In genomic region chr10:124743188-124744046, GRCh38 we compare ENCODE assay signal across 8 cellular contexts. TPM values are rescaled to one million over a fixed set of nuclear protein-coding genes. Genes with fewer than 3 reads are reported as not detected.
A peak's percentile ranks its signal among the peaks of the same experiment; 100 is the strongest.
DNase-seq lines count a peak whose midpoint lies in the region; ATAC-seq and TF ChIP-seq lines count a peak whose summit lies in the region.

No MANE protein-coding gene starts in this region.

- H4K20me1 ChIP-seq in SU-DHL-6 (ENCODE audit: low read depth, low read length) = no peaks in the 10 kb centered on the region

- TF ChIP-seq POLR2A in transverse colon (IDR thresholded peaks at IDR 0.05) = no peak

- H3K36me3 ChIP-seq in SU-DHL-6 (ENCODE audit: low read length) (no peaks in the 10 kb centered on the region), transverse colon (no peaks in the 10 kb centered on the region)

- TF ChIP-seq EP300 in transverse colon (IDR thresholded peaks at IDR 0.05; ENCODE audit: low read depth) = no peak

- no peak for TF ChIP-seq CTCF in GM12865 (IDR thresholded peaks at IDR 0.05; ENCODE audit: insufficient read depth, low read depth, low read length, missing control alignments)
- TF ChIP-seq CTCF in SU-DHL-6 (IDR thresholded peaks at IDR 0.05; ENCODE audit: insufficient read depth, low read length, poor library complexity, severe bottlenecking) = no peak
- no peak for TF ChIP-seq CTCF in transverse colon (IDR thresholded peaks at IDR 0.05)

- intact Hi-C loops in dendritic cell treated with granulocyte-macrophage colony-stimulating factor and Interleukin-4, amounts not matched to agents 40 ng/mL and 50 ng/mL, for 4 days (cut with micrococcal nuclease) = loop anchor here (5.0 kb wide), 1 partner anchor 41 kb away; no protein-coding TSS in a partner anchor
- intact Hi-C loops in transverse colon (cut with DNase I; ENCODE audit: low total_unique reads) = loop anchor here (1.0 to 5.0 kb wide), 2 partner anchors 111 to 203 kb away; no protein-coding TSS in a partner anchor

- H3K27me3 Mint-ChIP-seq in dendritic cell treated with granulocyte-macrophage colony-stimulating factor and Interleukin-4, amounts not matched to agents 40 ng/mL and 50 ng/mL, for 4 days = no peaks in the 10 kb centered on the region

- H3K27ac ChIP-seq in SU-DHL-6 (ENCODE audit: low read depth, low read length) (peak overlapping the region; percentile 97), transverse colon (peak overlapping the region; percentile 86 to 94 (median 89))

- peak overlapping the region; percentile 99 for H3K27ac Mint-ChIP-seq in dendritic cell treated with granulocyte-macrophage colony-stimulating factor and Interleukin-4, amounts not matched to agents 40 ng/mL and 50 ng/mL, for 4 days

- H3K9me3 ChIP-seq in SU-DHL-6 (ENCODE audit: insufficient read depth, low read length) = no peaks in the 10 kb centered on the region
- no peaks in the 10 kb centered on the region for H3K9me3 ChIP-seq in transverse colon

- H3K36me3 Mint-ChIP-seq in dendritic cell treated with granulocyte-macrophage colony-stimulating factor and Interleukin-4, amounts not matched to agents 40 ng/mL and 50 ng/mL, for 4 days (ENCODE audit: low read depth) = peaks cover 32% of the 10 kb centered on the region

- peak; percentile 13 for ATAC-seq in HG02938 (IDR thresholded peaks at IDR 0.05; ENCODE audit: unreplicated experiment)

- H3K4me3 Mint-ChIP-seq in dendritic cell treated with granulocyte-macrophage colony-stimulating factor and Interleukin-4, amounts not matched to agents 40 ng/mL and 50 ng/mL, for 4 days = peak overlapping the region; percentile 100

- in situ Hi-C loops in transverse colon (cut with MboI; ENCODE audit: low pct_ligation_motif_present in 1 of 4, low pct_unique_long_range_greater_than_20kb in 1 of 4, low sequenced_read_pairs in 3 of 4) = loop anchor here in 2 of 4 donors (10.0 to 25.0 kb wide), 2 partner anchors 106 to 209 kb away; no protein-coding TSS in a partner anchor

- H3K79me2 ChIP-seq in SU-DHL-6 (ENCODE audit: insufficient read depth, low read length) = peaks cover 58% of the 10 kb centered on the region

- H2AFZ ChIP-seq in SU-DHL-6 (ENCODE audit: low read depth, low read length, severe bottlenecking) = no peak overlapping the region

- no peaks in the 10 kb centered on the region for H3K27me3 ChIP-seq in SU-DHL-6 (ENCODE audit: low read length)
- H3K27me3 ChIP-seq in transverse colon = no peaks in the 10 kb centered on the region

- peak overlapping the region; percentile 95 for H3K4me2 ChIP-seq in SU-DHL-6 (ENCODE audit: low read depth, low read length, poor library complexity, severe bottlenecking)

- peak; percentile 44 for DNase-seq in GM12865 (ENCODE audit: low read depth)
- DNase-seq in lung microvascular endothelial cell (ENCODE audit: low read depth in 2 of 2) = peak; percentile 40 to 41
- DNase-seq in transverse colon = no peak
- no peak for DNase-seq in A172 (ENCODE audit: low spot score)
- no peak for DNase-seq in occipital lobe (lab: John Stamatoyannopoulos, UW)

- no peaks in the 10 kb centered on the region for H3K9me3 Mint-ChIP-seq in dendritic cell treated with granulocyte-macrophage colony-stimulating factor and Interleukin-4, amounts not matched to agents 40 ng/mL and 50 ng/mL, for 4 days

- 1% methylated on average over 79 of the region's 89 CpGs; no CpG with 5 or more reads in 1 of the 2 donors for WGBS in transverse colon (ENCODE audit: low coverage in 1 of 2), 2 donors

- peak overlapping the region; percentile 98 for H3K9ac ChIP-seq in SU-DHL-6 (ENCODE audit: low read length)

- H3K4me3 ChIP-seq in GM12865 (ENCODE audit: low read depth, low read length) (peak overlapping the region; percentile 86), SU-DHL-6 (ENCODE audit: insufficient read depth, low read length, poor library complexity, severe bottlenecking) (peak overlapping the region; percentile 91), transverse colon (peak overlapping the region; percentile 71 to 89 (median 80))

- peaks cover 45 to 76% (median 69%) of the 10 kb centered on the region in 4 donors for H3K4me1 ChIP-seq in transverse colon

- H3K4me1 Mint-ChIP-seq in dendritic cell treated with granulocyte-macrophage colony-stimulating factor and Interleukin-4, amounts not matched to agents 40 ng/mL and 50 ng/mL, for 4 days (ENCODE audit: low read depth) = peaks cover 51% of the 10 kb centered on the region

- peaks cover 48% of the 10 kb centered on the region for H3F3A ChIP-seq in SU-DHL-6 (ENCODE audit: insufficient read depth)

- no peaks in the 10 kb centered on the region for H3K9me2 ChIP-seq in SU-DHL-6 (replicated peaks; ENCODE audit: insufficient read depth, low read length)

RNA-seq across cellular contexts. Expression of gene FAM53B, which starts 0.8 kb away (rescaled TPM):
- total RNA-seq in lung microvascular endothelial cell (10.3 and 14.4 TPM in 2 replicates), transverse colon (100 to 1,000 TPM in 1 of 4 donors, 10 to 100 TPM in 3; 41.0 to 110 (median 50.0) TPM), occipital lobe (35.1 TPM)
- total RNA-seq in A172 (2014; rRNA removed; shearing (Covaris generic)) = 8.5 and 8.7 TPM in 2 replicates

RNA-seq across cellular contexts. Expression of gene EEF1AKMT2, which starts 48.3 kb away (rescaled TPM):
- 7.3 and 10.0 TPM in 2 replicates for total RNA-seq in lung microvascular endothelial cell
- total RNA-seq in transverse colon = 10 to 100 TPM in 2 of 4 donors, 1 to 10 TPM in 2; 5.2 to 19.1 (median 10.6) TPM
- 33.1 and 39.8 TPM in 2 replicates for total RNA-seq in A172 (2014; rRNA removed; shearing (Covaris generic))
- total RNA-seq in occipital lobe = 53.8 TPM

RNA-seq across cellular contexts. Expression of gene ABRAXAS2, which starts 58.2 kb away (rescaled TPM):
- total RNA-seq in lung microvascular endothelial cell = 8.7 and 11.5 TPM in 2 replicates
- 10 to 100 TPM in 3 of 4 donors, 1 to 10 TPM in 1; 2.2 to 16.2 (median 14.5) TPM for total RNA-seq in transverse colon
- total RNA-seq in A172 (2014; rRNA removed; shearing (Covaris generic)) = 13.7 and 15.7 TPM in 2 replicates
- total RNA-seq in occipital lobe = 18.9 TPM

Comparison
In these comparisons a context has a peak if more than half of its experiments do, and no peak if none do; other contexts are left out.
1. DNase-seq: peak in GM12865 (single experiment) and lung microvascular endothelial cell (2 of 2); none in transverse colon (single experiment), A172 (single experiment) and occipital lobe (single experiment).
2. Peak in every context shown above with its lines, with median percentiles within 50 percentile points of each other: H3K4me3 ChIP-seq.